In the genomic region with DNA sequence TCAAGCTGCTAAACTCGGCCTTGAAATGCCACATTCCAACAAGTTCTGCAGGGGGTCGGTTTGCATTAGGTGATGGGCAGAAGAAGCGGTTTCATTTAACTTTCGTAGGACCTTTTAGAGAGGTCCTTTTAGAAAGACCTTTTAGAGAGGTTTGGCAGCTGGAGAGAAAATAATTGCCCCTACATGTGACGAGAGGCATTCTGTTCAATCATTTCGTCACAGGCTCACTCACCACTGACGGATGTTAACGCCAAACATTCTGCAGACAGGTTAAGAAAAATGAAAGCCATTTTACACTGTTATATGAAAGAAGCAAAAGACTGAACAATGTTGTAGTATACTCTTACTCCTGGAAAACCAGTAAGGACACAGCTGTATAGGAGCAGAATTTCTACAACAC, we compare ENCODE assay signal across 2 cellular contexts.
TF ChIP-seq lines count a peak whose summit lies in the region.

No MANE protein-coding gene starts in this region.

TF ChIP-seq in H1, 55 proteins besides CTCF, POLR2A, EP300 and RAD21:
- TF ChIP-seq SIRT6 (IDR thresholded peaks at IDR 0.05; ENCODE audit: low read length), result no peak
- TF ChIP-seq, protein P1, sequence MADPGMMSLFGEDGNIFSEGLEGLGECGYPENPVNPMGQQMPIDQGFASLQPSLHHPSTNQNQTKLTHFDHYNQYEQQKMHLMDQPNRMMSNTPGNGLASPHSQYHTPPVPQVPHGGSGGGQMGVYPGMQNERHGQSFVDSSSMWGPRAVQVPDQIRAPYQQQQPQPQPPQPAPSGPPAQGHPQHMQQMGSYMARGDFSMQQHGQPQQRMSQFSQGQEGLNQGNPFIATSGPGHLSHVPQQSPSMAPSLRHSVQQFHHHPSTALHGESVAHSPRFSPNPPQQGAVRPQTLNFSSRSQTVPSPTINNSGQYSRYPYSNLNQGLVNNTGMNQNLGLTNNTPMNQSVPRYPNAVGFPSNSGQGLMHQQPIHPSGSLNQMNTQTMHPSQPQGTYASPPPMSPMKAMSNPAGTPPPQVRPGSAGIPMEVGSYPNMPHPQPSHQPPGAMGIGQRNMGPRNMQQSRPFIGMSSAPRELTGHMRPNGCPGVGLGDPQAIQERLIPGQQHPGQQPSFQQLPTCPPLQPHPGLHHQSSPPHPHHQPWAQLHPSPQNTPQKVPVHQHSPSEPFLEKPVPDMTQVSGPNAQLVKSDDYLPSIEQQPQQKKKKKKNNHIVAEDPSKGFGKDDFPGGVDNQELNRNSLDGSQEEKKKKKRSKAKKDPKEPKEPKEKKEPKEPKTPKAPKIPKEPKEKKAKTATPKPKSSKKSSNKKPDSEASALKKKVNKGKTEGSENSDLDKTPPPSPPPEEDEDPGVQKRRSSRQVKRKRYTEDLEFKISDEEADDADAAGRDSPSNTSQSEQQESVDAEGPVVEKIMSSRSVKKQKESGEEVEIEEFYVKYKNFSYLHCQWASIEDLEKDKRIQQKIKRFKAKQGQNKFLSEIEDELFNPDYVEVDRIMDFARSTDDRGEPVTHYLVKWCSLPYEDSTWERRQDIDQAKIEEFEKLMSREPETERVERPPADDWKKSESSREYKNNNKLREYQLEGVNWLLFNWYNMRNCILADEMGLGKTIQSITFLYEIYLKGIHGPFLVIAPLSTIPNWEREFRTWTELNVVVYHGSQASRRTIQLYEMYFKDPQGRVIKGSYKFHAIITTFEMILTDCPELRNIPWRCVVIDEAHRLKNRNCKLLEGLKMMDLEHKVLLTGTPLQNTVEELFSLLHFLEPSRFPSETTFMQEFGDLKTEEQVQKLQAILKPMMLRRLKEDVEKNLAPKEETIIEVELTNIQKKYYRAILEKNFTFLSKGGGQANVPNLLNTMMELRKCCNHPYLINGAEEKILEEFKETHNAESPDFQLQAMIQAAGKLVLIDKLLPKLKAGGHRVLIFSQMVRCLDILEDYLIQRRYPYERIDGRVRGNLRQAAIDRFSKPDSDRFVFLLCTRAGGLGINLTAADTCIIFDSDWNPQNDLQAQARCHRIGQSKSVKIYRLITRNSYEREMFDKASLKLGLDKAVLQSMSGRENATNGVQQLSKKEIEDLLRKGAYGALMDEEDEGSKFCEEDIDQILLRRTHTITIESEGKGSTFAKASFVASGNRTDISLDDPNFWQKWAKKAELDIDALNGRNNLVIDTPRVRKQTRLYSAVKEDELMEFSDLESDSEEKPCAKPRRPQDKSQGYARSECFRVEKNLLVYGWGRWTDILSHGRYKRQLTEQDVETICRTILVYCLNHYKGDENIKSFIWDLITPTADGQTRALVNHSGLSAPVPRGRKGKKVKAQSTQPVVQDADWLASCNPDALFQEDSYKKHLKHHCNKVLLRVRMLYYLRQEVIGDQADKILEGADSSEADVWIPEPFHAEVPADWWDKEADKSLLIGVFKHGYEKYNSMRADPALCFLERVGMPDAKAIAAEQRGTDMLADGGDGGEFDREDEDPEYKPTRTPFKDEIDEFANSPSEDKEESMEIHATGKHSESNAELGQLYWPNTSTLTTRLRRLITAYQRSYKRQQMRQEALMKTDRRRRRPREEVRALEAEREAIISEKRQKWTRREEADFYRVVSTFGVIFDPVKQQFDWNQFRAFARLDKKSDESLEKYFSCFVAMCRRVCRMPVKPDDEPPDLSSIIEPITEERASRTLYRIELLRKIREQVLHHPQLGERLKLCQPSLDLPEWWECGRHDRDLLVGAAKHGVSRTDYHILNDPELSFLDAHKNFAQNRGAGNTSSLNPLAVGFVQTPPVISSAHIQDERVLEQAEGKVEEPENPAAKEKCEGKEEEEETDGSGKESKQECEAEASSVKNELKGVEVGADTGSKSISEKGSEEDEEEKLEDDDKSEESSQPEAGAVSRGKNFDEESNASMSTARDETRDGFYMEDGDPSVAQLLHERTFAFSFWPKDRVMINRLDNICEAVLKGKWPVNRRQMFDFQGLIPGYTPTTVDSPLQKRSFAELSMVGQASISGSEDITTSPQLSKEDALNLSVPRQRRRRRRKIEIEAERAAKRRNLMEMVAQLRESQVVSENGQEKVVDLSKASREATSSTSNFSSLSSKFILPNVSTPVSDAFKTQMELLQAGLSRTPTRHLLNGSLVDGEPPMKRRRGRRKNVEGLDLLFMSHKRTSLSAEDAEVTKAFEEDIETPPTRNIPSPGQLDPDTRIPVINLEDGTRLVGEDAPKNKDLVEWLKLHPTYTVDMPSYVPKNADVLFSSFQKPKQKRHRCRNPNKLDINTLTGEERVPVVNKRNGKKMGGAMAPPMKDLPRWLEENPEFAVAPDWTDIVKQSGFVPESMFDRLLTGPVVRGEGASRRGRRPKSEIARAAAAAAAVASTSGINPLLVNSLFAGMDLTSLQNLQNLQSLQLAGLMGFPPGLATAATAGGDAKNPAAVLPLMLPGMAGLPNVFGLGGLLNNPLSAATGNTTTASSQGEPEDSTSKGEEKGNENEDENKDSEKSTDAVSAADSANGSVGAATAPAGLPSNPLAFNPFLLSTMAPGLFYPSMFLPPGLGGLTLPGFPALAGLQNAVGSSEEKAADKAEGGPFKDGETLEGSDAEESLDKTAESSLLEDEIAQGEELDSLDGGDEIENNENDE (IDR thresholded peaks at IDR 0.05; ENCODE audit: insufficient replicate concordance, low read length), result no peak
- TF ChIP-seq, protein P2, sequence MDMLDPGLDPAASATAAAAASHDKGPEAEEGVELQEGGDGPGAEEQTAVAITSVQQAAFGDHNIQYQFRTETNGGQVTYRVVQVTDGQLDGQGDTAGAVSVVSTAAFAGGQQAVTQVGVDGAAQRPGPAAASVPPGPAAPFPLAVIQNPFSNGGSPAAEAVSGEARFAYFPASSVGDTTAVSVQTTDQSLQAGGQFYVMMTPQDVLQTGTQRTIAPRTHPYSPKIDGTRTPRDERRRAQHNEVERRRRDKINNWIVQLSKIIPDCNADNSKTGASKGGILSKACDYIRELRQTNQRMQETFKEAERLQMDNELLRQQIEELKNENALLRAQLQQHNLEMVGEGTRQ (IDR thresholded peaks at IDR 0.05; ENCODE audit: low read length), result no peak

TF ChIP-seq in neural cell, 6 proteins besides CTCF, POLR2A, EP300 and RAD21:
- TF ChIP-seq MXI1 (conservative IDR thresholded peaks at IDR 0.05; ENCODE audit: poor library complexity, severe bottlenecking), result no peak
- peak; percentile 29 for TF ChIP-seq POLR2AphosphoS5 (IDR thresholded peaks at IDR 0.05)
- no peak for TF ChIP-seq TAF1 (IDR thresholded peaks at IDR 0.05; ENCODE audit: low read depth)
